9 cellular contexts compared by ENCODE assay signal in the genomic region with DNA sequence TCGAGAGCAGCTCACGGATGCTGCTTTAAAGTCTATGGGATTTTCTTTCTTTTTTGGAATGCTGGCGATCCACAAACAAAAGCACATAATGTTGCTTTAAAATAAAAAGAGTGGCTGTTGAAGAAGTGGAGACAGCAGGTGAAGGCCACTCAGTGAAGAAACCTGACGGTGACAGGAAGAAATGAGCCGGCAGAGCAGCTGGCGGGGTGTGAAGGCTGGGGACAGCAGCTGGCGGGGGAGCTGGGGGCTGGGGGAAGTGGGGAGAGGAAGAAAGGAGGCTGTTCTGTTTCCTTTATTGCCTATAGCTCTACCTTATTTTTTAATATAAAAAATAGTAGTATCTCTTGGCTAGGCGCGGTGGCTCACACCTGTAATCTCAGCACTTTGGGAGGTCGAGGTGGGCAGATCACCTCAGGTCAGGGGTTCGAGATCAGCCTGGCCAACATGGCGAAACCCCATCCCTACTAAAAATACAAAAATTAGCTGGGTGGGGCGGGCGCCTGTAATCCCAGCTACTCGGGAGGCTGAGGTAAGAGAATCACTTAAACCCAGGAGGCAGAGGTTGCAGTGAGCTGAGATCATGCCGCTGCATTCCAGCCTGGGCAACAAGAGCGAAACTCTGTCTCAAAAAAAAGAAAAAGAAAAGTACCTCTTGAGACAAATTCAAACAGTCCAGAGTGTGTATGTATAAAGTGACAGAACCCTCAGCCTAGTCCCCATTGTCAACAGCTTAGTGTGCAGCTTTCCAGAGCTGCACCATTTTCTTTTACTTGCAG. TPM values are rescaled to one million over a fixed set of nuclear protein-coding genes. Genes with fewer than 3 reads are reported as not detected.
DNase-seq lines count a peak whose midpoint lies in the region; ATAC-seq and TF ChIP-seq lines count a peak whose summit lies in the region.
"Had no signal": no experiment of that assay in that cellular context is flagged by ENCODE, and none has a peak within 500 bp of the region (broad histone marks: within the 10 kb centered on the region; RNA-seq: fewer than 3 reads in every experiment).

No MANE protein-coding gene starts in this region.

- peak overlapping the region; percentile 58 for H3K27ac ChIP-seq in thymus (ENCODE audit: low read depth)

- peaks cover 37% of the 10 kb centered on the region for H3K36me3 ChIP-seq in thymus (ENCODE audit: control insufficient read depth, insufficient read depth)

- no peak for TF ChIP-seq CTCF in GM13976 (IDR thresholded peaks at IDR 0.05; ENCODE audit: borderline replicate concordance, control extremely low read depth, extremely low read depth, insufficient read depth, missing control alignments)

- no peaks in the 10 kb centered on the region for H3K27me3 ChIP-seq in thymus (ENCODE audit: control insufficient read depth, insufficient read depth)

- no peak for ATAC-seq in HG02623 (IDR thresholded peaks at IDR 0.05; ENCODE audit: unreplicated experiment)

- H3K4me1 ChIP-seq in thymus (ENCODE audit: control insufficient read depth, insufficient read depth, low read length): peaks cover 56% of the 10 kb centered on the region

- DNase-seq in activated CD4-positive, alpha-beta T cell treated with anti-CD3 and anti-CD28 coated beads for 1 hour: peak; percentile 31
- no peak for DNase-seq in activated CD4-positive, alpha-beta T cell treated with anti-CD3 and anti-CD28 coated beads, Interleukin-2, amount 50 U/mL, for 48 hours
- peak; percentile 31 to 32 for DNase-seq in activated CD4-positive, alpha-beta T cell treated with anti-CD3 and anti-CD28 coated beads, Interleukin-2, amount 50 U/mL, for 4 hours
- DNase-seq in effector CD4-positive, alpha-beta T cell: peak; percentile 31
- DNase-seq in GM13976 (ENCODE audit: low spot score) (no peak), GOT3 (lab: John Stamatoyannopoulos, UW) (no peak)
- DNase-seq: NCI-H526 treated with DMSO at 0.1 percent for 48 hours had no signal

- H3K9me3 ChIP-seq in thymus (ENCODE audit: control insufficient read depth): no peaks in the 10 kb centered on the region

- in situ Hi-C loops in GM13976 (cut with MboI; ENCODE audit: low sequenced_read_pairs, unreplicated experiment): no loop called here

- peak overlapping the region; percentile 40 for H3K4me3 ChIP-seq in thymus (ENCODE audit: low read length)

- 37% methylated on average over 17 of the region's 17 CpGs for WGBS in thymus

RNA-seq across cellular contexts. Expression of a gene that starts 42.4 kb away (rescaled TPM):
- polyA plus RNA-seq in thymus: 13.0 TPM

Comparison
In these comparisons a context has a peak if more than half of its experiments do, and no peak if none do; other contexts are left out.
1. DNase-seq: peak in activated CD4-positive, alpha-beta T cell treated with anti-CD3 and anti-CD28 coated beads for 1 hour (single experiment), activated CD4-positive, alpha-beta T cell treated with anti-CD3 and anti-CD28 coated beads, Interleukin-2, amount 50 U/mL, for 4 hours (2 of 2) and effector CD4-positive, alpha-beta T cell (single experiment); none in activated CD4-positive, alpha-beta T cell treated with anti-CD3 and anti-CD28 coated beads, Interleukin-2, amount 50 U/mL, for 48 hours (0 of 2), GM13976 (single experiment) and GOT3 (single experiment).